8 cellular contexts compared by ENCODE assay signal in the genomic region with DNA sequence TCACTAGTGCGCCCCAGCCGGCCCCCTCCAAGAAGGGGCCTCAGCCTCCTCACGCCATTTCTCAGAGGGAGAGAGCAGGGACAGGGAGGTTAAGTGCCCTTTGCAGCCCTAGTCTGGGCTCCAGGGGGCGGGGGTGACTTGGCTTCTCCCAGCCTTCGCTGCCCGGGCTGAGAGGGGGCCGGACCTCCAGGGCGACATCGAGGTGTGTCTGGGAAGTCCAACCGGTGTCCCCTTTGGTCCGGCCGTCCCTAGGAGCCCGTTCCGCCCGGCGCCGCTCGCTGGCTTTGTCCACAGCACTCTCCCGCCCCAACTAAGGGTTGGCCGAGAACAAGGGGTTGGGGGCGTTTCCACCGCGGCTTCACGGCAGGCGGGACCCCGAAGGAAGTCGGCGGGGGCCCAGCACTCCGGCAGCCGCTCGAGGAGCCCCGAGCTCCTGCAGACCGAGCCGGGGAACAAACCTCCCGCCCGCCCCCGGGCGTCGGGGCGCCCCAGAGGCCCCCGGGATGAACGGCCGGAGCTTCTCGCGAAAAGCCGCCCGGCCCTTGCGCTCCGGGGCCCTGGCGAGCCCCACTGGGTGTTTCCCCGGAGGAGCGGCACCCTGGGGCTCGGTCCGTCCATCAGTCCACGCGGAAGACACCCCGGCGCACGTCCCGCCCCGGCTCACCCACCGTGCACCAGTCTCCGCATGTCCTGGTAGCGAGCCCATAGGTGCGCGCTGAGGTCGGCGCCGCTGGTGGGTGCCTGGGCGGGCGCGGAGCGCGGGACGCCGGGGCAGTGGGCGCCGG. TPM values are rescaled to one million over a fixed set of nuclear protein-coding genes. Genes with fewer than 3 reads are reported as not detected.
DNase-seq lines count a peak whose midpoint lies in the region; TF ChIP-seq lines count a peak whose summit lies in the region.

No MANE protein-coding gene starts in this region.

- H3K27me3 Mint-ChIP-seq in activated CD4-positive, alpha-beta T cell treated with anti-CD3 and anti-CD28 coated beads, Interleukin-2, amount 10 ng/mL, durations not matched to agents 7 days and 5 days = no peaks in the 10 kb centered on the region
- peaks cover 4% of the 10 kb centered on the region for H3K27me3 Mint-ChIP-seq in nephron (ENCODE audit: low read depth)

- POLR2A ChIA-PET in HEK293 (lab: Yijun Ruan, JAX) = no interaction called here
- POLR2A ChIA-PET in activated CD4-positive, alpha-beta T cell treated with anti-CD3 and anti-CD28 coated beads, Interleukin-2, amount 10 ng/mL, durations not matched to agents 7 days and 5 days (lab: Charles Lee) = no interaction called here

- TF ChIP-seq CTCF in HEK293 (tag by site-specific recombination; IDR thresholded peaks at IDR 0.05) = no peak
- no peak for TF ChIP-seq CTCF in esophagus squamous epithelium (IDR thresholded peaks at IDR 0.05)
- no peak for TF ChIP-seq CTCF in nephron (IDR thresholded peaks at IDR 0.05; ENCODE audit: unreplicated experiment in 3 of 3)

- DNase-seq in activated CD4-positive, alpha-beta T cell treated with anti-CD3 and anti-CD28 coated beads, Interleukin-2, amount 10 ng/mL, durations not matched to agents 7 days and 5 days = peak; percentile 37
- DNase-seq in esophagus squamous epithelium (lab: John Stamatoyannopoulos, UW) (no peak), NCI-H226 (no peak), NCI-H2029 treated with DMSO at 0.1 percent for 48 hours (lab: John Stamatoyannopoulos, UW) (no peak), MV-4-11 (lab: John Stamatoyannopoulos, UW) (no peak)

- H3K4me3 ChIP-seq in BLaER1 (peak overlapping the region; percentile 93), HEK293 (ENCODE audit: low read depth, low read length) (peak overlapping the region; percentile 63), esophagus squamous epithelium (peak overlapping the region; percentile 70 to 88 (median 76))

- H3K27ac ChIP-seq in BLaER1 = peak overlapping the region; percentile 90
- H3K27ac ChIP-seq in HEK293 (ENCODE audit: extremely low read depth, low read depth, low read length) = peak overlapping the region; percentile 86
- peak overlapping the region; percentile 72 to 95 (median 88) for H3K27ac ChIP-seq in esophagus squamous epithelium

- H3K9me3 ChIP-seq in BLaER1 (no peaks in the 10 kb centered on the region), HEK293 (ENCODE audit: control insufficient read depth, insufficient read depth, low read depth, low read length) (no peaks in the 10 kb centered on the region), esophagus squamous epithelium (no peaks in the 10 kb centered on the region)

- H4K20me1 ChIP-seq in BLaER1 = peaks cover 48% of the 10 kb centered on the region

- no peak overlapping the region for H3K27ac Mint-ChIP-seq in activated CD4-positive, alpha-beta T cell treated with anti-CD3 and anti-CD28 coated beads, Interleukin-2, amount 10 ng/mL, durations not matched to agents 7 days and 5 days
- H3K27ac Mint-ChIP-seq in nephron = peak overlapping the region; percentile 66 to 81 (median 76)

- intact Hi-C loops in esophagus squamous epithelium (cut with DNase I) = loop anchor here (5.0 to 10.0 kb wide), 2 partner anchors 51 to 152 kb away; a partner anchor contains a TSS

- peak overlapping the region; percentile 93 for H3K9ac ChIP-seq in BLaER1

- peak overlapping the region; percentile 70 for H3K4me3 Mint-ChIP-seq in activated CD4-positive, alpha-beta T cell treated with anti-CD3 and anti-CD28 coated beads, Interleukin-2, amount 10 ng/mL, durations not matched to agents 7 days and 5 days
- peak overlapping the region; percentile 87 to 91 (median 89) for H3K4me3 Mint-ChIP-seq in nephron

- H3K36me3 ChIP-seq in BLaER1 = peaks cover 32% of the 10 kb centered on the region
- peaks cover 0 to 43% of the 10 kb centered on the region in 2 experiments; a peak in 1 of 3 replicates for H3K36me3 ChIP-seq in HEK293 (ENCODE audit: control insufficient read depth in 2 of 2, insufficient read depth in 1 of 2, low read length in 2 of 2)
- H3K36me3 ChIP-seq in esophagus squamous epithelium = peaks cover 0 to 12% (median under 1%) of the 10 kb centered on the region in 3 donors

- peak overlapping the region; percentile 88 for H3K4me2 ChIP-seq in BLaER1

- CTCF ChIA-PET in HEK293 (lab: Yijun Ruan, JAX) = interaction anchor here (0.6 kb wide), 1 partner anchor 355 kb away, joined by 3 read pairs; no protein-coding TSS in a partner anchor
- CTCF ChIA-PET in activated CD4-positive, alpha-beta T cell treated with anti-CD3 and anti-CD28 coated beads, Interleukin-2, amount 10 ng/mL, durations not matched to agents 7 days and 5 days (lab: Charles Lee) = no interaction called here

- H3K9me3 Mint-ChIP-seq in activated CD4-positive, alpha-beta T cell treated with anti-CD3 and anti-CD28 coated beads, Interleukin-2, amount 10 ng/mL, durations not matched to agents 7 days and 5 days = no peaks in the 10 kb centered on the region
- no peaks in the 10 kb centered on the region for H3K9me3 Mint-ChIP-seq in nephron

- peaks cover 9% of the 10 kb centered on the region for H3K36me3 Mint-ChIP-seq in activated CD4-positive, alpha-beta T cell treated with anti-CD3 and anti-CD28 coated beads, Interleukin-2, amount 10 ng/mL, durations not matched to agents 7 days and 5 days (ENCODE audit: low read depth)
- peaks cover 11% of the 10 kb centered on the region for H3K36me3 Mint-ChIP-seq in nephron (ENCODE audit: low read depth)

- no peaks in the 10 kb centered on the region for H3K27me3 ChIP-seq in BLaER1
- no peaks in the 10 kb centered on the region for H3K27me3 ChIP-seq in esophagus squamous epithelium

- peaks cover 29% of the 10 kb centered on the region for H3K4me1 Mint-ChIP-seq in activated CD4-positive, alpha-beta T cell treated with anti-CD3 and anti-CD28 coated beads, Interleukin-2, amount 10 ng/mL, durations not matched to agents 7 days and 5 days
- peaks cover 41% of the 10 kb centered on the region for H3K4me1 Mint-ChIP-seq in nephron

- 0% methylated on average over 5 of the region's 78 CpGs; no CpG with 5 or more reads in 1 of the 2 donors for WGBS in esophagus squamous epithelium, 2 donors

- no peak for TF ChIP-seq POLR2A in esophagus squamous epithelium (IDR thresholded peaks at IDR 0.05)

- peaks cover 63% of the 10 kb centered on the region for H3K4me1 ChIP-seq in BLaER1
- H3K4me1 ChIP-seq in HEK293 (ENCODE audit: control insufficient read depth, insufficient read depth, low read length) = peaks cover 4% of the 10 kb centered on the region; the same call in 1 of the 2 replicates
- H3K4me1 ChIP-seq in esophagus squamous epithelium = peaks cover 60 to 91% (median 63%) of the 10 kb centered on the region in 3 donors

TF ChIP-seq in HEK293, 187 proteins besides CTCF, POLR2A, EP300 and RAD21 (continues in another document):
- TF ChIP-seq, protein P1, sequence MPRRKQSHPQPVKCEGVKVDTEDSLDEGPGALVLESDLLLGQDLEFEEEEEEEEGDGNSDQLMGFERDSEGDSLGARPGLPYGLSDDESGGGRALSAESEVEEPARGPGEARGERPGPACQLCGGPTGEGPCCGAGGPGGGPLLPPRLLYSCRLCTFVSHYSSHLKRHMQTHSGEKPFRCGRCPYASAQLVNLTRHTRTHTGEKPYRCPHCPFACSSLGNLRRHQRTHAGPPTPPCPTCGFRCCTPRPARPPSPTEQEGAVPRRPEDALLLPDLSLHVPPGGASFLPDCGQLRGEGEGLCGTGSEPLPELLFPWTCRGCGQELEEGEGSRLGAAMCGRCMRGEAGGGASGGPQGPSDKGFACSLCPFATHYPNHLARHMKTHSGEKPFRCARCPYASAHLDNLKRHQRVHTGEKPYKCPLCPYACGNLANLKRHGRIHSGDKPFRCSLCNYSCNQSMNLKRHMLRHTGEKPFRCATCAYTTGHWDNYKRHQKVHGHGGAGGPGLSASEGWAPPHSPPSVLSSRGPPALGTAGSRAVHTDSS (tag by site-specific recombination; IDR thresholded peaks at IDR 0.05) = no peak
- TF ChIP-seq GLIS1 (tag by site-specific recombination; IDR thresholded peaks at IDR 0.05) (peak; percentile 45), KLF9 (tag by site-specific recombination; IDR thresholded peaks at IDR 0.05; ENCODE audit: low read depth) (0 out of 2 replicates have a peak, but pooled peaks have one; percentile 45), ZNF335 (tag by site-specific recombination; conservative IDR thresholded peaks at IDR 0.05) (peak; percentile 52), GLIS2 (tag by site-specific recombination; IDR thresholded peaks at IDR 0.05) (0 out of 2 replicates have a peak, but pooled peaks have one; percentile 9)
- TF ChIP-seq, protein P2, sequence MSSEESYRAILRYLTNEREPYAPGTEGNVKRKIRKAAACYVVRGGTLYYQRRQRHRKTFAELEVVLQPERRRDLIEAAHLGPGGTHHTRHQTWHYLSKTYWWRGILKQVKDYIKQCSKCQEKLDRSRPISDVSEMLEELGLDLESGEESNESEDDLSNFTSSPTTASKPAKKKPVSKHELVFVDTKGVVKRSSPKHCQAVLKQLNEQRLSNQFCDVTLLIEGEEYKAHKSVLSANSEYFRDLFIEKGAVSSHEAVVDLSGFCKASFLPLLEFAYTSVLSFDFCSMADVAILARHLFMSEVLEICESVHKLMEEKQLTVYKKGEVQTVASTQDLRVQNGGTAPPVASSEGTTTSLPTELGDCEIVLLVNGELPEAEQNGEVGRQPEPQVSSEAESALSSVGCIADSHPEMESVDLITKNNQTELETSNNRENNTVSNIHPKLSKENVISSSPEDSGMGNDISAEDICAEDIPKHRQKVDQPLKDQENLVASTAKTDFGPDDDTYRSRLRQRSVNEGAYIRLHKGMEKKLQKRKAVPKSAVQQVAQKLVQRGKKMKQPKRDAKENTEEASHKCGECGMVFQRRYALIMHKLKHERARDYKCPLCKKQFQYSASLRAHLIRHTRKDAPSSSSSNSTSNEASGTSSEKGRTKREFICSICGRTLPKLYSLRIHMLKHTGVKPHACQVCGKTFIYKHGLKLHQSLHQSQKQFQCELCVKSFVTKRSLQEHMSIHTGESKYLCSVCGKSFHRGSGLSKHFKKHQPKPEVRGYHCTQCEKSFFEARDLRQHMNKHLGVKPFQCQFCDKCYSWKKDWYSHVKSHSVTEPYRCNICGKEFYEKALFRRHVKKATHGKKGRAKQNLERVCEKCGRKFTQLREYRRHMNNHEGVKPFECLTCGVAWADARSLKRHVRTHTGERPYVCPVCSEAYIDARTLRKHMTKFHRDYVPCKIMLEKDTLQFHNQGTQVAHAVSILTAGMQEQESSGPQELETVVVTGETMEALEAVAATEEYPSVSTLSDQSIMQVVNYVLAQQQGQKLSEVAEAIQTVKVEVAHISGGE (tag by site-specific recombination; conservative IDR thresholded peaks at IDR 0.05; ENCODE audit: low read depth) = peak; percentile 66

RNA-seq across cellular contexts. Expression of a gene that starts 0.6 kb away (rescaled TPM):
- total RNA-seq in activated CD4-positive, alpha-beta T cell treated with anti-CD3 and anti-CD28 coated beads, Interleukin-2, amount 10 ng/mL, durations not matched to agents 7 days and 5 days = 10 to 100 TPM; 22.1 to 23.8 TPM
- 10 to 100 TPM; 58.9 to 79.5 (median 70.2) TPM for total RNA-seq in esophagus squamous epithelium

RNA-seq across cellular contexts. Expression of a gene that starts 3.4 kb away (rescaled TPM):
- total RNA-seq in activated CD4-positive, alpha-beta T cell treated with anti-CD3 and anti-CD28 coated beads, Interleukin-2, amount 10 ng/mL, durations not matched to agents 7 days and 5 days = 10 to 100 TPM in 1 of 2 experiments, 1 to 10 TPM in 1; 8.5 to 11.7 TPM
- 1 to 10 TPM in 3 of 4 donors, under 1 TPM in 1; 0.32 to 5.1 (median 1.9) TPM for total RNA-seq in esophagus squamous epithelium

RNA-seq across cellular contexts. Expression of a gene that starts 37.9 kb away (rescaled TPM):
- total RNA-seq in activated CD4-positive, alpha-beta T cell treated with anti-CD3 and anti-CD28 coated beads, Interleukin-2, amount 10 ng/mL, durations not matched to agents 7 days and 5 days = under 1 TPM; 0.02 to 0.15 TPM
- 10 to 100 TPM in 3 of 4 donors, 1 to 10 TPM in 1; 5.6 to 69.4 (median 32.3) TPM for total RNA-seq in esophagus squamous epithelium

Comparison
In these comparisons a context has a peak if more than half of its experiments do, and no peak if none do; other contexts are left out.
1. RNA of a gene that starts 37.9 kb away (total RNA-seq): 5.6 to 69.4 TPM in esophagus squamous epithelium; 0.02 to 0.15 TPM in activated CD4-positive, alpha-beta T cell treated with anti-CD3 and anti-CD28 coated beads, Interleukin-2, amount 10 ng/mL, durations not matched to agents 7 days and 5 days; every median in the first group is over 4 times any median in the second.
2. Peak in every context shown above with its lines, with median percentiles within 50 percentile points of each other: H3K27ac ChIP-seq and H3K4me3 ChIP-seq.